Comparison of ENCODE assay signal across 8 cellular contexts in genomic region chr1:165408518-165408917, GRCh38. TPM values are rescaled to one million over a fixed set of nuclear protein-coding genes. Genes with fewer than 3 reads are reported as not detected.
DNase-seq lines count a peak whose midpoint lies in the region; ATAC-seq lines count a peak whose summit lies in the region.

No MANE protein-coding gene starts in this region.

- H3K27ac Mint-ChIP-seq in activated T-helper 17 cell treated with anti-CD3 and anti-CD28 coated beads, Interleukin-2, amount 50 U/mL, for 72 hours: no peak overlapping the region

- DNase-seq in SIG-M5 treated with dmso at 0.1 percent for 504 hours (lab: John Stamatoyannopoulos, UW; ENCODE audit: unreplicated experiment) (peak; percentile 36), SIG-M5 (lab: John Stamatoyannopoulos, UW) (no peak), MV-4-11 (lab: John Stamatoyannopoulos, UW) (peak; percentile 60), kidney glomerular epithelial cell (lab: John Stamatoyannopoulos, UW) (peak; percentile 23), activated gamma-delta T cell treated with Interleukin-2 at 50 U/mL for 16 hours (no peak), epidermal melanocyte (ENCODE audit: insufficient read length, low spot score) (no peak)

- no peaks in the 10 kb centered on the region for H3K36me3 Mint-ChIP-seq in activated T-helper 17 cell treated with anti-CD3 and anti-CD28 coated beads, Interleukin-2, amount 50 U/mL, for 72 hours (ENCODE audit: low read depth)

- H3K27me3 Mint-ChIP-seq in activated T-helper 17 cell treated with anti-CD3 and anti-CD28 coated beads, Interleukin-2, amount 50 U/mL, for 72 hours: peaks cover 32% of the 10 kb centered on the region

- no peak overlapping the region for H3K4me3 Mint-ChIP-seq in activated T-helper 17 cell treated with anti-CD3 and anti-CD28 coated beads, Interleukin-2, amount 50 U/mL, for 72 hours

- ATAC-seq in activated T-helper 17 cell treated with anti-CD3 and anti-CD28 coated beads, Interleukin-2, amount 50 U/mL, for 72 hours (replicated peaks): peak; percentile 59
- no peak for ATAC-seq in HG02885 (IDR thresholded peaks at IDR 0.05; ENCODE audit: poor library complexity, unreplicated experiment)

- no peaks in the 10 kb centered on the region for H3K9me3 Mint-ChIP-seq in activated T-helper 17 cell treated with anti-CD3 and anti-CD28 coated beads, Interleukin-2, amount 50 U/mL, for 72 hours

- H3K4me1 Mint-ChIP-seq in activated T-helper 17 cell treated with anti-CD3 and anti-CD28 coated beads, Interleukin-2, amount 50 U/mL, for 72 hours: no peaks in the 10 kb centered on the region

RNA-seq across cellular contexts. Expression of gene RXRG, which starts 36.4 kb away (rescaled TPM):
- total RNA-seq in activated T-helper 17 cell treated with anti-CD3 and anti-CD28 coated beads, Interleukin-2, amount 50 U/mL, for 72 hours: not detected

RNA-seq across cellular contexts. Expression of gene LMX1A, which starts 52.0 kb away (rescaled TPM):
- total RNA-seq in activated T-helper 17 cell treated with anti-CD3 and anti-CD28 coated beads, Interleukin-2, amount 50 U/mL, for 72 hours: not detected

Comparison
In these comparisons a context has a peak if more than half of its experiments do, and no peak if none do; other contexts are left out.
1. DNase-seq: peak in SIG-M5 treated with dmso at 0.1 percent for 504 hours (single experiment), MV-4-11 (single experiment) and kidney glomerular epithelial cell (single experiment); none in SIG-M5 (single experiment), activated gamma-delta T cell treated with Interleukin-2 at 50 U/mL for 16 hours (single experiment) and epidermal melanocyte (single experiment).